Comparison of ENCODE assay signal across 1 cellular context in the genomic region with DNA sequence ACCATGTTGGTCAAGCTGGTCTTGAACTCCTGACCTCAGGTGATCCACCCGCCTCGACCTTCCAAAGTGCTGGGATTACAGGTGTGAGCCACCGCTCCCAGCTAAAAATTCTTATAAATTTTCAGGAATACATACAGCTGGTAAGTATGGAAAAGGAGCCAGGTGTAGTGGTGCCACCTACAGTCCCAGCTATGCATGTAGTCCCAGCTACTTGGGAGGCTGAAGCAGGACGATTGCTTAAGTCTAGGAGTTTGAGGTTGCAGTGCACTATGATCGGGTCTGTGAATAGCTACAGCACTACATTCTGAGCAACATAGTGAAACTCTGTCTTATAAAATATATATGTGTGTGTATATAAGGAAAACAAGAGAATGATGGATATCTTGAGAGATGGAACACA.
TF ChIP-seq lines count a peak whose summit lies in the region.

No MANE protein-coding gene starts in this region.

TF ChIP-seq in GM23338, 12 proteins besides CTCF, POLR2A, EP300 and RAD21:
- TF ChIP-seq, protein P1, sequence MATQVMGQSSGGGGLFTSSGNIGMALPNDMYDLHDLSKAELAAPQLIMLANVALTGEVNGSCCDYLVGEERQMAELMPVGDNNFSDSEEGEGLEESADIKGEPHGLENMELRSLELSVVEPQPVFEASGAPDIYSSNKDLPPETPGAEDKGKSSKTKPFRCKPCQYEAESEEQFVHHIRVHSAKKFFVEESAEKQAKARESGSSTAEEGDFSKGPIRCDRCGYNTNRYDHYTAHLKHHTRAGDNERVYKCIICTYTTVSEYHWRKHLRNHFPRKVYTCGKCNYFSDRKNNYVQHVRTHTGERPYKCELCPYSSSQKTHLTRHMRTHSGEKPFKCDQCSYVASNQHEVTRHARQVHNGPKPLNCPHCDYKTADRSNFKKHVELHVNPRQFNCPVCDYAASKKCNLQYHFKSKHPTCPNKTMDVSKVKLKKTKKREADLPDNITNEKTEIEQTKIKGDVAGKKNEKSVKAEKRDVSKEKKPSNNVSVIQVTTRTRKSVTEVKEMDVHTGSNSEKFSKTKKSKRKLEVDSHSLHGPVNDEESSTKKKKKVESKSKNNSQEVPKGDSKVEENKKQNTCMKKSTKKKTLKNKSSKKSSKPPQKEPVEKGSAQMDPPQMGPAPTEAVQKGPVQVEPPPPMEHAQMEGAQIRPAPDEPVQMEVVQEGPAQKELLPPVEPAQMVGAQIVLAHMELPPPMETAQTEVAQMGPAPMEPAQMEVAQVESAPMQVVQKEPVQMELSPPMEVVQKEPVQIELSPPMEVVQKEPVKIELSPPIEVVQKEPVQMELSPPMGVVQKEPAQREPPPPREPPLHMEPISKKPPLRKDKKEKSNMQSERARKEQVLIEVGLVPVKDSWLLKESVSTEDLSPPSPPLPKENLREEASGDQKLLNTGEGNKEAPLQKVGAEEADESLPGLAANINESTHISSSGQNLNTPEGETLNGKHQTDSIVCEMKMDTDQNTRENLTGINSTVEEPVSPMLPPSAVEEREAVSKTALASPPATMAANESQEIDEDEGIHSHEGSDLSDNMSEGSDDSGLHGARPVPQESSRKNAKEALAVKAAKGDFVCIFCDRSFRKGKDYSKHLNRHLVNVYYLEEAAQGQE (IDR thresholded peaks at IDR 0.05; ENCODE audit: unreplicated experiment): no peak
- TF ChIP-seq STAT1 (IDR thresholded peaks at IDR 0.05; ENCODE audit: unreplicated experiment) (no peak), NANOG (IDR thresholded peaks at IDR 0.05; ENCODE audit: borderline replicate concordance) (no peak), ZNF114 (CRISPR knock-in tag; IDR thresholded peaks at IDR 0.05) (no peak), EZH2phosphoT487 (IDR thresholded peaks at IDR 0.05; ENCODE audit: unreplicated experiment) (no peak), POLR2AphosphoS5 (IDR thresholded peaks at IDR 0.05; ENCODE audit: low read depth) (no peak), CREB1 (CRISPR knock-in tag; IDR thresholded peaks at IDR 0.05; ENCODE audit: low read depth) (no peak), ZNF331 (CRISPR knock-in tag; IDR thresholded peaks at IDR 0.05; ENCODE audit: low read depth) (no peak), EZH2 (IDR thresholded peaks at IDR 0.05; ENCODE audit: low read depth, unreplicated experiment) (no peak), JUNB (IDR thresholded peaks at IDR 0.05; ENCODE audit: unreplicated experiment) (no peak)
- TF ChIP-seq, protein P2, sequence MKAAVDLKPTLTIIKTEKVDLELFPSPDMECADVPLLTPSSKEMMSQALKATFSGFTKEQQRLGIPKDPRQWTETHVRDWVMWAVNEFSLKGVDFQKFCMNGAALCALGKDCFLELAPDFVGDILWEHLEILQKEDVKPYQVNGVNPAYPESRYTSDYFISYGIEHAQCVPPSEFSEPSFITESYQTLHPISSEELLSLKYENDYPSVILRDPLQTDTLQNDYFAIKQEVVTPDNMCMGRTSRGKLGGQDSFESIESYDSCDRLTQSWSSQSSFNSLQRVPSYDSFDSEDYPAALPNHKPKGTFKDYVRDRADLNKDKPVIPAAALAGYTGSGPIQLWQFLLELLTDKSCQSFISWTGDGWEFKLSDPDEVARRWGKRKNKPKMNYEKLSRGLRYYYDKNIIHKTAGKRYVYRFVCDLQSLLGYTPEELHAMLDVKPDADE (IDR thresholded peaks at IDR 0.05): no peak
- TF ChIP-seq, protein P3, sequence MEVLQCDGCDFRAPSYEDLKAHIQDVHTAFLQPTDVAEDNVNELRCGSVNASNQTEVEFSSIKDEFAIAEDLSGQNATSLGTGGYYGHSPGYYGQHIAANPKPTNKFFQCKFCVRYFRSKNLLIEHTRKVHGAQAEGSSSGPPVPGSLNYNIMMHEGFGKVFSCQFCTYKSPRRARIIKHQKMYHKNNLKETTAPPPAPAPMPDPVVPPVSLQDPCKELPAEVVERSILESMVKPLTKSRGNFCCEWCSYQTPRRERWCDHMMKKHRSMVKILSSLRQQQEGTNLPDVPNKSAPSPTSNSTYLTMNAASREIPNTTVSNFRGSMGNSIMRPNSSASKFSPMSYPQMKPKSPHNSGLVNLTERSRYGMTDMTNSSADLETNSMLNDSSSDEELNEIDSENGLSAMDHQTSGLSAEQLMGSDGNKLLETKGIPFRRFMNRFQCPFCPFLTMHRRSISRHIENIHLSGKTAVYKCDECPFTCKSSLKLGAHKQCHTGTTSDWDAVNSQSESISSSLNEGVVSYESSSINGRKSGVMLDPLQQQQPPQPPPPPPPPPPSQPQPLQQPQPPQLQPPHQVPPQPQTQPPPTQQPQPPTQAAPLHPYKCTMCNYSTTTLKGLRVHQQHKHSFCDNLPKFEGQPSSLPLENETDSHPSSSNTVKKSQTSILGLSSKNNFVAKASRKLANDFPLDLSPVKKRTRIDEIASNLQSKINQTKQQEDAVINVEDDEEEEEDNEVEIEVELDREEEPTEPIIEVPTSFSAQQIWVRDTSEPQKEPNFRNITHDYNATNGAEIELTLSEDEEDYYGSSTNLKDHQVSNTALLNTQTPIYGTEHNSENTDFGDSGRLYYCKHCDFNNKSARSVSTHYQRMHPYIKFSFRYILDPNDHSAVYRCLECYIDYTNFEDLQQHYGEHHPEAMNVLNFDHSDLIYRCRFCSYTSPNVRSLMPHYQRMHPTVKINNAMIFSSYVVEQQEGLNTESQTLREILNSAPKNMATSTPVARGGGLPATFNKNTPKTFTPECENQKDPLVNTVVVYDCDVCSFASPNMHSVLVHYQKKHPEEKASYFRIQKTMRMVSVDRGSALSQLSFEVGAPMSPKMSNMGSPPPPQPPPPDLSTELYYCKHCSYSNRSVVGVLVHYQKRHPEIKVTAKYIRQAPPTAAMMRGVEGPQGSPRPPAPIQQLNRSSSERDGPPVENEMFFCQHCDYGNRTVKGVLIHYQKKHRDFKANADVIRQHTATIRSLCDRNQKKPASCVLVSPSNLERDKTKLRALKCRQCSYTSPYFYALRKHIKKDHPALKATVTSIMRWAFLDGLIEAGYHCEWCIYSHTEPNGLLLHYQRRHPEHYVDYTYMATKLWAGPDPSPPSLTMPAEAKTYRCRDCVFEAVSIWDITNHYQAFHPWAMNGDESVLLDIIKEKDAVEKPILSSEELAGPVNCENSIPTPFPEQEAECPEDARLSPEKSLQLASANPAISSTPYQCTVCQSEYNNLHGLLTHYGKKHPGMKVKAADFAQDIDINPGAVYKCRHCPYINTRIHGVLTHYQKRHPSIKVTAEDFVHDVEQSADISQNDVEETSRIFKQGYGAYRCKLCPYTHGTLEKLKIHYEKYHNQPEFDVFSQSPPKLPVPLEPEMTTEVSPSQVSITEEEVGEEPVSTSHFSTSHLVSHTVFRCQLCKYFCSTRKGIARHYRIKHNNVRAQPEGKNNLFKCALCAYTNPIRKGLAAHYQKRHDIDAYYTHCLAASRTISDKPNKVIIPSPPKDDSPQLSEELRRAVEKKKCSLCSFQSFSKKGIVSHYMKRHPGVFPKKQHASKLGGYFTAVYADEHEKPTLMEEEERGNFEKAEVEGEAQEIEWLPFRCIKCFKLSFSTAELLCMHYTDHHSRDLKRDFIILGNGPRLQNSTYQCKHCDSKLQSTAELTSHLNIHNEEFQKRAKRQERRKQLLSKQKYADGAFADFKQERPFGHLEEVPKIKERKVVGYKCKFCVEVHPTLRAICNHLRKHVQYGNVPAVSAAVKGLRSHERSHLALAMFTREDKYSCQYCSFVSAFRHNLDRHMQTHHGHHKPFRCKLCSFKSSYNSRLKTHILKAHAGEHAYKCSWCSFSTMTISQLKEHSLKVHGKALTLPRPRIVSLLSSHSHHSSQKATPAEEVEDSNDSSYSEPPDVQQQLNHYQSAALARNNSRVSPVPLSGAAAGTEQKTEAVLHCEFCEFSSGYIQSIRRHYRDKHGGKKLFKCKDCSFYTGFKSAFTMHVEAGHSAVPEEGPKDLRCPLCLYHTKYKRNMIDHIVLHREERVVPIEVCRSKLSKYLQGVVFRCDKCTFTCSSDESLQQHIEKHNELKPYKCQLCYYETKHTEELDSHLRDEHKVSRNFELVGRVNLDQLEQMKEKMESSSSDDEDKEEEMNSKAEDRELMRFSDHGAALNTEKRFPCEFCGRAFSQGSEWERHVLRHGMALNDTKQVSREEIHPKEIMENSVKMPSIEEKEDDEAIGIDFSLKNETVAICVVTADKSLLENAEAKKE (CRISPR knock-in tag; IDR thresholded peaks at IDR 0.05): no peak
